1 cellular context compared by ENCODE assay signal in the genomic region with DNA sequence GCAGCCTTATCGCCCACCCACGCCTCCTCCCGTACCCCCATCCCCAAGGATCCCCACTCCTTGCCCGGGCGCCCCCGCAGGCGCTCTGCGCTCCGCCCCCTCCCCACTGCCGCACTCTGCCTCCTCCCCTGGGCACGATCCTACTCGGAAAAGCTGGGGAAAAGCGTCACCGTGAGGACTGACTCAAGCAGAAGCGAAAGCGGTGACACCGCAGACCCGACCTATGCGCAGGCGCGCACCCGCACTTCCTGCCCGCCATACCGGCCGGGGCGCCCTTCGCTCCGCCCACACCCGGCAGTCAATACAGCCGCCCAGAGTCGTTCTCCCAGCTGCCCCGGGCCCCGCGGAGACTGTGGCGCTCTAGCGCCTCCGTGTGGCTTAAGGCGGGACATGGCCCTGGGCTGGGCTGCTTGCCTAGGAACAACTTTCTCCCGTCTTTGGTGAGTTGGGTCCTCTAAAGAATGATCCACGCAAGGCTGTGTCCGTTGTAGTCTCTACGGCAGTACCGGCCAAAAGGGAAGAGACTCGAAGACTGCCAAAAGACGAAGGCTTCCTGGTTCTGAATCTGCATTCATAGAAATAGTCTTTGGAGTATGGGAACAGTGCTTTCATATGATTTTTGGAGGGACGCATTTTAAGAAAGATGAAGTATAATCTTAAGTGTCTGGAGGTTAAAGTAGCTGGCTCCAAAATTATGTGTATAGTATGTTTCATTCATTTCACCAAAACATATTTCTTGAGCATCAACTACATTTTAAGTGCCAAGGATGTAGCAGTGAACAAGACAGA.
TF ChIP-seq lines count a peak whose summit lies in the region.

A gene (minus strand): TSS at position 207 of the 789 bp plus-strand sequence. CDS start 7,432 bp downstream, outside the sequence.

TF ChIP-seq in K562, 482 proteins besides CTCF, POLR2A, EP300 and RAD21 (continued from another document and continues in another):
- TF ChIP-seq, protein P1, sequence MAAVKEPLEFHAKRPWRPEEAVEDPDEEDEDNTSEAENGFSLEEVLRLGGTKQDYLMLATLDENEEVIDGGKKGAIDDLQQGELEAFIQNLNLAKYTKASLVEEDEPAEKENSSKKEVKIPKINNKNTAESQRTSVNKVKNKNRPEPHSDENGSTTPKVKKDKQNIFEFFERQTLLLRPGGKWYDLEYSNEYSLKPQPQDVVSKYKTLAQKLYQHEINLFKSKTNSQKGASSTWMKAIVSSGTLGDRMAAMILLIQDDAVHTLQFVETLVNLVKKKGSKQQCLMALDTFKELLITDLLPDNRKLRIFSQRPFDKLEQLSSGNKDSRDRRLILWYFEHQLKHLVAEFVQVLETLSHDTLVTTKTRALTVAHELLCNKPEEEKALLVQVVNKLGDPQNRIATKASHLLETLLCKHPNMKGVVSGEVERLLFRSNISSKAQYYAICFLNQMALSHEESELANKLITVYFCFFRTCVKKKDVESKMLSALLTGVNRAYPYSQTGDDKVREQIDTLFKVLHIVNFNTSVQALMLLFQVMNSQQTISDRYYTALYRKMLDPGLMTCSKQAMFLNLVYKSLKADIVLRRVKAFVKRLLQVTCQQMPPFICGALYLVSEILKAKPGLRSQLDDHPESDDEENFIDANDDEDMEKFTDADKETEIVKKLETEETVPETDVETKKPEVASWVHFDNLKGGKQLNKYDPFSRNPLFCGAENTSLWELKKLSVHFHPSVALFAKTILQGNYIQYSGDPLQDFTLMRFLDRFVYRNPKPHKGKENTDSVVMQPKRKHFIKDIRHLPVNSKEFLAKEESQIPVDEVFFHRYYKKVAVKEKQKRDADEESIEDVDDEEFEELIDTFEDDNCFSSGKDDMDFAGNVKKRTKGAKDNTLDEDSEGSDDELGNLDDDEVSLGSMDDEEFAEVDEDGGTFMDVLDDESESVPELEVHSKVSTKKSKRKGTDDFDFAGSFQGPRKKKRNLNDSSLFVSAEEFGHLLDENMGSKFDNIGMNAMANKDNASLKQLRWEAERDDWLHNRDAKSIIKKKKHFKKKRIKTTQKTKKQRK (IDR thresholded peaks at IDR 0.05; ENCODE audit: borderline replicate concordance, low read depth, low read length): no peak
- TF ChIP-seq, protein P2, sequence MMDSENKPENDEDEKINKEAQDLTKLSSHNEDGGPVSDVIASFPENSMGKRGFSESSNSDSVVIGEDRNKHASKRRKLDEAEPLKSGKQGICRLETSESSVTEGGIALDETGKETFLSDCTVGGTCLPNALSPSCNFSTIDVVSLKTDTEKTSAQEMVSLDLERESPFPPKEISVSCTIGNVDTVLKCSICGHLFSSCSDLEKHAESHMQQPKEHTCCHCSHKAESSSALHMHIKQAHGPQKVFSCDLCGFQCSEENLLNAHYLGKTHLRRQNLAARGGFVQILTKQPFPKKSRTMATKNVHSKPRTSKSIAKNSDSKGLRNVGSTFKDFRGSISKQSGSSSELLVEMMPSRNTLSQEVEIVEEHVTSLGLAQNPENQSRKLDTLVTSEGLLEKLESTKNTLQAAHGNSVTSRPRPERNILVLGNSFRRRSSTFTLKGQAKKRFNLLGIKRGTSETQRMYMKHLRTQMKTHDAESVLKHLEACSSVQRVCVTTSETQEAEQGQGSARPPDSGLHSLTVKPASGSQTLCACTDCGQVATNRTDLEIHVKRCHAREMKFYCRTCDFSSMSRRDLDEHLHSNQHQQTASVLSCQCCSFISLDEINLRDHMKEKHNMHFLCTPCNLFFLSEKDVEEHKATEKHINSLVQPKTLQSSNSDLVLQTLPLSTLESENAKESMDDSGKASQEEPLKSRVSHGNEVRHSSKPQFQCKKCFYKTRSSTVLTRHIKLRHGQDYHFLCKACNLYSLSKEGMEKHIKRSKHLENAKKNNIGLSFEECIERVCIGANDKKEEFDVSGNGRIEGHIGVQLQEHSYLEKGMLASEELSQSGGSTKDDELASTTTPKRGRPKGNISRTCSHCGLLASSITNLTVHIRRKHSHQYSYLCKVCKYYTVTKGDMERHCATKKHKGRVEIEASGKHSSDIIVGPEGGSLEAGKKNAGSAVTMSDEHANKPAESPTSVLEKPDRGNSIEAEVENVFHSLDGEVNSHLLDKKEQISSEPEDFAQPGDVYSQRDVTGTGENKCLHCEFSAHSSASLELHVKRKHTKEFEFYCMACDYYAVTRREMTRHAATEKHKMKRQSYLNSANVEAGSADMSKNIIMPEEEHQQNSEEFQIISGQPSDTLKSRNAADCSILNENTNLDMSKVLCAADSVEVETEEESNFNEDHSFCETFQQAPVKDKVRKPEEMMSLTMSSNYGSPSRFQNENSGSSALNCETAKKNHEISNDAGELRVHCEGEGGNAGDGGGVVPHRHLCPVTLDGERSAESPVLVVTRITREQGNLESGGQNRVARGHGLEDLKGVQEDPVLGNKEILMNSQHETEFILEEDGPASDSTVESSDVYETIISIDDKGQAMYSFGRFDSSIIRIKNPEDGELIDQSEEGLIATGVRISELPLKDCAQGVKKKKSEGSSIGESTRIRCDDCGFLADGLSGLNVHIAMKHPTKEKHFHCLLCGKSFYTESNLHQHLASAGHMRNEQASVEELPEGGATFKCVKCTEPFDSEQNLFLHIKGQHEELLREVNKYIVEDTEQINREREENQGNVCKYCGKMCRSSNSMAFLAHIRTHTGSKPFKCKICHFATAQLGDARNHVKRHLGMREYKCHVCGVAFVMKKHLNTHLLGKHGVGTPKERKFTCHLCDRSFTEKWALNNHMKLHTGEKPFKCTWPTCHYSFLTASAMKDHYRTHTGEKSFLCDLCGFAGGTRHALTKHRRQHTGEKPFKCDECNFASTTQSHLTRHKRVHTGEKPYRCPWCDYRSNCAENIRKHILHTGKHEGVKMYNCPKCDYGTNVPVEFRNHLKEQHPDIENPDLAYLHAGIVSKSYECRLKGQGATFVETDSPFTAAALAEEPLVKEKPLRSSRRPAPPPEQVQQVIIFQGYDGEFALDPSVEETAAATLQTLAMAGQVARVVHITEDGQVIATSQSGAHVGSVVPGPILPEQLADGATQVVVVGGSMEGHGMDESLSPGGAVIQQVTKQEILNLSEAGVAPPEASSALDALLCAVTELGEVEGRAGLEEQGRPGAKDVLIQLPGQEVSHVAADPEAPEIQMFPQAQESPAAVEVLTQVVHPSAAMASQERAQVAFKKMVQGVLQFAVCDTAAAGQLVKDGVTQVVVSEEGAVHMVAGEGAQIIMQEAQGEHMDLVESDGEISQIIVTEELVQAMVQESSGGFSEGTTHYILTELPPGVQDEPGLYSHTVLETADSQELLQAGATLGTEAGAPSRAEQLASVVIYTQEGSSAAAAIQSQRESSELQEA (IDR thresholded peaks at IDR 0.05; ENCODE audit: low read depth): no peak
- peak; percentile 47 for TF ChIP-seq DACH1 (IDR thresholded peaks at IDR 0.05; ENCODE audit: partially characterized antibody)
- TF ChIP-seq EP400 (IDR thresholded peaks at IDR 0.05): peak; percentile 22; the same call in 1 of the 2 replicates
- TF ChIP-seq L3MBTL2 (IDR thresholded peaks at IDR 0.05): peak; percentile 23; the same call in 1 of the 2 replicates
- no peak for TF ChIP-seq TCF7 (IDR thresholded peaks at IDR 0.05; ENCODE audit: borderline replicate concordance)
- TF ChIP-seq HNRNPH1 (optimal IDR thresholded peaks at IDR 0.05; ENCODE audit: low read depth, low read length): no peak
- TF ChIP-seq KAT8 (IDR thresholded peaks at IDR 0.05; ENCODE audit: low read depth): no peak
- TF ChIP-seq, protein P3, sequence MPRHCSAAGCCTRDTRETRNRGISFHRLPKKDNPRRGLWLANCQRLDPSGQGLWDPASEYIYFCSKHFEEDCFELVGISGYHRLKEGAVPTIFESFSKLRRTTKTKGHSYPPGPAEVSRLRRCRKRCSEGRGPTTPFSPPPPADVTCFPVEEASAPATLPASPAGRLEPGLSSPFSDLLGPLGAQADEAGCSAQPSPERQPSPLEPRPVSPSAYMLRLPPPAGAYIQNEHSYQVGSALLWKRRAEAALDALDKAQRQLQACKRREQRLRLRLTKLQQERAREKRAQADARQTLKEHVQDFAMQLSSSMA (CRISPR knock-in tag; IDR thresholded peaks at IDR 0.05): no peak
- no peak for TF ChIP-seq KHSRP (IDR thresholded peaks at IDR 0.05)
- TF ChIP-seq SMAD4 (CRISPR knock-in tag; conservative IDR thresholded peaks at IDR 0.05): peak; percentile 35
- TF ChIP-seq, protein P4, sequence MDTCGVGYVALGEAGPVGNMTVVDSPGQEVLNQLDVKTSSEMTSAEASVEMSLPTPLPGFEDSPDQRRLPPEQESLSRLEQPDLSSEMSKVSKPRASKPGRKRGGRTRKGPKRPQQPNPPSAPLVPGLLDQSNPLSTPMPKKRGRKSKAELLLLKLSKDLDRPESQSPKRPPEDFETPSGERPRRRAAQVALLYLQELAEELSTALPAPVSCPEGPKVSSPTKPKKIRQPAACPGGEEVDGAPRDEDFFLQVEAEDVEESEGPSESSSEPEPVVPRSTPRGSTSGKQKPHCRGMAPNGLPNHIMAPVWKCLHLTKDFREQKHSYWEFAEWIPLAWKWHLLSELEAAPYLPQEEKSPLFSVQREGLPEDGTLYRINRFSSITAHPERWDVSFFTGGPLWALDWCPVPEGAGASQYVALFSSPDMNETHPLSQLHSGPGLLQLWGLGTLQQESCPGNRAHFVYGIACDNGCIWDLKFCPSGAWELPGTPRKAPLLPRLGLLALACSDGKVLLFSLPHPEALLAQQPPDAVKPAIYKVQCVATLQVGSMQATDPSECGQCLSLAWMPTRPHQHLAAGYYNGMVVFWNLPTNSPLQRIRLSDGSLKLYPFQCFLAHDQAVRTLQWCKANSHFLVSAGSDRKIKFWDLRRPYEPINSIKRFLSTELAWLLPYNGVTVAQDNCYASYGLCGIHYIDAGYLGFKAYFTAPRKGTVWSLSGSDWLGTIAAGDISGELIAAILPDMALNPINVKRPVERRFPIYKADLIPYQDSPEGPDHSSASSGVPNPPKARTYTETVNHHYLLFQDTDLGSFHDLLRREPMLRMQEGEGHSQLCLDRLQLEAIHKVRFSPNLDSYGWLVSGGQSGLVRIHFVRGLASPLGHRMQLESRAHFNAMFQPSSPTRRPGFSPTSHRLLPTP (IDR thresholded peaks at IDR 0.05; ENCODE audit: borderline replicate concordance, extremely low read depth, insufficient read length): no peak
- no peak for TF ChIP-seq ZNF431 (CRISPR knock-in tag; IDR thresholded peaks at IDR 0.05)
- peak; percentile 77 for TF ChIP-seq KDM5B (IDR thresholded peaks at IDR 0.05; ENCODE audit: insufficient replicate concordance, low read depth, low read length)
- TF ChIP-seq ZNF445 (CRISPR knock-in tag; IDR thresholded peaks at IDR 0.05; ENCODE audit: low read depth): no peak
- TF ChIP-seq, protein P5, sequence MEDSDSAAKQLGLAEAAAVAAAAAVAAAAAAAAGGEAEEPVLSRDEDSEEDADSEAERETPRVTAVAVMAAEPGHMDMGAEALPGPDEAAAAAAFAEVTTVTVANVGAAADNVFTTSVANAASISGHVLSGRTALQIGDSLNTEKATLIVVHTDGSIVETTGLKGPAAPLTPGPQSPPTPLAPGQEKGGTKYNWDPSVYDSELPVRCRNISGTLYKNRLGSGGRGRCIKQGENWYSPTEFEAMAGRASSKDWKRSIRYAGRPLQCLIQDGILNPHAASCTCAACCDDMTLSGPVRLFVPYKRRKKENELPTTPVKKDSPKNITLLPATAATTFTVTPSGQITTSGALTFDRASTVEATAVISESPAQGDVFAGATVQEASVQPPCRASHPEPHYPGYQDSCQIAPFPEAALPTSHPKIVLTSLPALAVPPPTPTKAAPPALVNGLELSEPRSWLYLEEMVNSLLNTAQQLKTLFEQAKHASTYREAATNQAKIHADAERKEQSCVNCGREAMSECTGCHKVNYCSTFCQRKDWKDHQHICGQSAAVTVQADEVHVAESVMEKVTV (CRISPR knock-in tag; IDR thresholded peaks at IDR 0.05): peak; percentile 84
- TF ChIP-seq, protein P6, sequence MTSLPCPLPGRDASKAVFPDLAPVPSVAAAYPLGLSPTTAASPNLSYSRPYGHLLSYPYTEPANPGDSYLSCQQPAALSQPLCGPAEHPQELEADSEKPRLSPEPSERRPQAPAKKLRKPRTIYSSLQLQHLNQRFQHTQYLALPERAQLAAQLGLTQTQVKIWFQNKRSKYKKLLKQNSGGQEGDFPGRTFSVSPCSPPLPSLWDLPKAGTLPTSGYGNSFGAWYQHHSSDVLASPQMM (CRISPR knock-in tag; IDR thresholded peaks at IDR 0.05): no peak
- TF ChIP-seq, protein P7, sequence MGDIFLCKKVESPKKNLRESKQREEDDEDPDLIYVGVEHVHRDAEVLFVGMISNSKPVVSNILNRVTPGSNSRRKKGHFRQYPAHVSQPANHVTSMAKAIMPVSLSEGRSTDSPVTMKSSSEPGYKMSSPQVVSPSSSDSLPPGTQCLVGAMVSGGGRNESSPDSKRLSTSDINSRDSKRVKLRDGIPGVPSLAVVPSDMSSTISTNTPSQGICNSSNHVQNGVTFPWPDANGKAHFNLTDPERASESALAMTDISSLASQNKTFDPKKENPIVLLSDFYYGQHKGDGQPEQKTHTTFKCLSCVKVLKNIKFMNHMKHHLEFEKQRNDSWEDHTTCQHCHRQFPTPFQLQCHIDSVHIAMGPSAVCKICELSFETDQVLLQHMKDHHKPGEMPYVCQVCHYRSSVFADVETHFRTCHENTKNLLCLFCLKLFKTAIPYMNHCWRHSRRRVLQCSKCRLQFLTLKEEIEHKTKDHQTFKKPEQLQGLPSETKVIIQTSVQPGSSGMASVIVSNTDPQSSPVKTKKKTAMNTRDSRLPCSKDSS (IDR thresholded peaks at IDR 0.05; ENCODE audit: low read depth, partially characterized antibody): no peak
- TF ChIP-seq RBM22 (IDR thresholded peaks at IDR 0.05; ENCODE audit: low read depth, low read length, poor library complexity, severe bottlenecking): no peak
- no peak for TF ChIP-seq HDAC8 (tag; IDR thresholded peaks at IDR 0.05)
- TF ChIP-seq, protein P8, sequence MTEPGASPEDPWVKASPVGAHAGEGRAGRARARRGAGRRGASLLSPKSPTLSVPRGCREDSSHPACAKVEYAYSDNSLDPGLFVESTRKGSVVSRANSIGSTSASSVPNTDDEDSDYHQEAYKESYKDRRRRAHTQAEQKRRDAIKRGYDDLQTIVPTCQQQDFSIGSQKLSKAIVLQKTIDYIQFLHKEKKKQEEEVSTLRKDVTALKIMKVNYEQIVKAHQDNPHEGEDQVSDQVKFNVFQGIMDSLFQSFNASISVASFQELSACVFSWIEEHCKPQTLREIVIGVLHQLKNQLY (CRISPR knock-in tag; conservative IDR thresholded peaks at IDR 0.05): no peak
- no peak for TF ChIP-seq ARHGAP35 (IDR thresholded peaks at IDR 0.05; ENCODE audit: partially characterized antibody)
- TF ChIP-seq, protein P9, sequence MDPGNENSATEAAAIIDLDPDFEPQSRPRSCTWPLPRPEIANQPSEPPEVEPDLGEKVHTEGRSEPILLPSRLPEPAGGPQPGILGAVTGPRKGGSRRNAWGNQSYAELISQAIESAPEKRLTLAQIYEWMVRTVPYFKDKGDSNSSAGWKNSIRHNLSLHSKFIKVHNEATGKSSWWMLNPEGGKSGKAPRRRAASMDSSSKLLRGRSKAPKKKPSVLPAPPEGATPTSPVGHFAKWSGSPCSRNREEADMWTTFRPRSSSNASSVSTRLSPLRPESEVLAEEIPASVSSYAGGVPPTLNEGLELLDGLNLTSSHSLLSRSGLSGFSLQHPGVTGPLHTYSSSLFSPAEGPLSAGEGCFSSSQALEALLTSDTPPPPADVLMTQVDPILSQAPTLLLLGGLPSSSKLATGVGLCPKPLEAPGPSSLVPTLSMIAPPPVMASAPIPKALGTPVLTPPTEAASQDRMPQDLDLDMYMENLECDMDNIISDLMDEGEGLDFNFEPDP (CRISPR knock-in tag; IDR thresholded peaks at IDR 0.05): no peak
- 0 out of 2 replicates have a peak, but pooled peaks have one; percentile 62 for TF ChIP-seq CBFB (CRISPR knock-in tag; IDR thresholded peaks at IDR 0.05)
- peak; percentile 85 to 89 for TF ChIP-seq FOXK2 (conservative IDR thresholded peaks at IDR 0.05 in 1 of 2, IDR thresholded peaks at IDR 0.05 in 1 of 2; ENCODE audit: low read depth in 2 of 2)
- TF ChIP-seq POLR2G (IDR thresholded peaks at IDR 0.05; ENCODE audit: low read depth, low read length): peak; percentile 91
